8 cellular contexts compared by ENCODE assay signal in genomic region chr7:32790766-32791430, GRCh38.
DNase-seq lines count a peak whose midpoint lies in the region; FAIRE-seq and TF ChIP-seq lines count a peak whose summit lies in the region.
"Not testable (repeated sequence)": the region's sequence is repeated elsewhere in the genome, so short reads cannot be mapped to it uniquely, and the experiment has no call there.

No MANE protein-coding gene starts in this region.

- POLR2A ChIA-PET in AG04450 (lab: Yijun Ruan, JAX); SK-N-SH (lab: Yijun Ruan, JAX): not testable (repeated sequence)

- TF ChIP-seq CTCF in AG04450 (IDR thresholded peaks at IDR 0.05; ENCODE audit: low read depth, low read length); SK-N-SH (IDR thresholded peaks at IDR 0.05); bronchial epithelial cell (IDR thresholded peaks at IDR 0.05; ENCODE audit: insufficient read depth, low read length, severe bottlenecking); fibroblast of the aortic adventitia (IDR thresholded peaks at IDR 0.05; ENCODE audit: insufficient read depth, low read length): not testable (repeated sequence)

- WGBS in SK-N-SH (ENCODE audit: low lambda C conversion rate): 34% methylated on average over 6 of the region's 7 CpGs

- not testable (repeated sequence) for H3K4me3 ChIP-seq in AG04450 (ENCODE audit: low read depth, low read length); SK-N-SH (ENCODE audit: low read depth in 2 of 2, low read length in 1 of 2); bronchial epithelial cell (ENCODE audit: low read depth, low read length); fibroblast of the aortic adventitia (ENCODE audit: low read depth, low read length); skeletal muscle cell (ENCODE audit: low read depth, low read length)

- not testable (repeated sequence) for H3K9ac ChIP-seq in SK-N-SH

- H3K4me1 ChIP-seq in SK-N-SH (ENCODE audit: control insufficient read depth in 1 of 2, insufficient read depth in 2 of 2, low read depth in 1 of 2, low read length in 1 of 2): not testable (repeated sequence)

- TF ChIP-seq EP300 in SK-N-SH (IDR thresholded peaks at IDR 0.05; ENCODE audit: borderline replicate concordance in 1 of 2, low read depth in 1 of 2, low read length in 1 of 2): 0 out of 4 replicates have a peak, but pooled peaks of 1 of the 2 experiments have one; percentile 28

- CTCF ChIA-PET in AG04450 (lab: Charles Lee): not testable (repeated sequence)
- CTCF ChIA-PET in SK-N-SH (lab: Yijun Ruan, JAX): interaction anchor here (2.5 kb wide), 1 partner anchor 10 kb away, joined by 8 read pairs; no protein-coding TSS in a partner anchor

- H3K9me3 ChIP-seq in AG04450 (ENCODE audit: control insufficient read depth, insufficient read depth, low read length); SK-N-SH: not testable (repeated sequence)

- H3K4me2 ChIP-seq in SK-N-SH: peak overlapping the region; percentile 8

- H3K27ac ChIP-seq in AG04450 (ENCODE audit: low read depth, low read length): not testable (repeated sequence)
- peak overlapping the region in 1 of 2 experiments; percentile 27; a peak in 2 of 4 replicates for H3K27ac ChIP-seq in SK-N-SH (ENCODE audit: low read depth in 2 of 2, low read length in 1 of 2)

- peaks cover 16% of the 10 kb centered on the region for H3F3A ChIP-seq in SK-N-SH (replicated peaks; ENCODE audit: insufficient read depth)

- TF ChIP-seq RAD21 in SK-N-SH (IDR thresholded peaks at IDR 0.05; ENCODE audit: low read length): not testable (repeated sequence)

- H3K27me3 ChIP-seq in AG04450 (ENCODE audit: control insufficient read depth, insufficient read depth, low read length); SK-N-SH (ENCODE audit: insufficient read depth); bronchial epithelial cell (ENCODE audit: control insufficient read depth, insufficient read depth, low read length): not testable (repeated sequence)

- DNase-seq in AG04450 (ENCODE audit: low read depth, low spot score) (peak; percentile 6), ELR (ENCODE audit: low read depth) (peak; percentile 89), LHCN-M2 (ENCODE audit: low read depth) (peak; percentile 98), bronchial epithelial cell (ENCODE audit: low read depth) (peak; percentile 67), fibroblast of the aortic adventitia (ENCODE audit: low read depth) (peak; percentile 66), kidney tubule cell (ENCODE audit: low spot score) (peak; percentile 81), skeletal muscle cell (ENCODE audit: low read depth) (peak; percentile 70)
- DNase-seq in SK-N-SH: not testable (repeated sequence)

- not testable (repeated sequence) for H3K79me2 ChIP-seq in SK-N-SH (ENCODE audit: insufficient read depth)

- H3K36me3 ChIP-seq in SK-N-SH (replicated peaks in 1 of 2; ENCODE audit: control insufficient read depth in 1 of 2, insufficient read depth in 2 of 2, low read length in 1 of 2); bronchial epithelial cell (ENCODE audit: control insufficient read depth, insufficient read depth, low read length): not testable (repeated sequence)

- H4K20me1 ChIP-seq in SK-N-SH (ENCODE audit: insufficient read depth): not testable (repeated sequence)

- not testable (repeated sequence) for FAIRE-seq in bronchial epithelial cell (lab: Jason Lieb, UNC)

- H3K9me2 ChIP-seq in SK-N-SH: not testable (repeated sequence)

- not testable (repeated sequence) for H2AFZ ChIP-seq in SK-N-SH (ENCODE audit: low read depth)

TF ChIP-seq in SK-N-SH, 30 proteins besides CTCF, POLR2A, EP300 and RAD21:
- TF ChIP-seq NFIC (IDR thresholded peaks at IDR 0.05; ENCODE audit: borderline replicate concordance) (peak; percentile 32; the same call in 1 of the 2 replicates), PBX3 (IDR thresholded peaks at IDR 0.05) (peak; percentile 26; the same call in 1 of the 2 replicates), JUND (IDR thresholded peaks at IDR 0.05) (peak; percentile 58), TCF12 (IDR thresholded peaks at IDR 0.05) (peak; percentile 46; the same call in 1 of the 2 replicates), RXRA (IDR thresholded peaks at IDR 0.05; ENCODE audit: borderline replicate concordance, low read depth) (0 out of 2 replicates have a peak, but pooled peaks have one; percentile 9), FOSL2 (IDR thresholded peaks at IDR 0.05; ENCODE audit: borderline replicate concordance, low read depth) (peak; percentile 76; the same call in 1 of the 2 replicates)
